Comparison of ENCODE assay signal across 30 cellular contexts in the genomic region with DNA sequence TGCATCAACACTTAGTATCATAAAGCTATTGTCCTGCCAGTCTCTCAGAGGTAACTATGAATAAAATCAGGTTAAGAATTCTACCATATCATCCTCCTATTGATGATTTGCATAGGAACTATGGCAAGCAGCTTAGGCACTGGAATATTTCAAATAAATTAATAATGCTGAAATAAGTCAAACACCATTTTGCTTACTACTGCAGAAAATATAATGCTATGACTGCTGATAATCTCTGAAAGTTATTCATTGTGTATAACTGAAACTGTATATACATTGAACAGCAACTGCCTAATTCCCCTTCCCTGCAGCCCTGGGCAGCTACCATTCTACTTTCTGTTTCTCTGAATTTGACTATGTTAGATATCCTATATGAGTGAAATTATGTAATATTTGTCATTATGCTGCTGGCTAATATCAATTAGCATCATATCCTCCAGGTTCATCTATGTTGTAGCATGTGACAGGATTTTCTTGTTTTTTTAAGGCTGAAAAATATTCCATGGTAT.
"Had no signal": no experiment of that assay in that cellular context is flagged by ENCODE, and none has a peak within 500 bp of the region (broad histone marks: within the 10 kb centered on the region; RNA-seq: fewer than 3 reads in every experiment).

No MANE protein-coding gene starts in this region.

- H3K4me2 ChIP-seq: hepatocyte had no signal

- ATAC-seq: activated CD4-positive, CD25-positive, alpha-beta regulatory T cell treated with anti-CD3 and anti-CD28 coated beads, Interleukin-2, amount 50 U/mL, for 24 hours; activated CD8-positive, alpha-beta memory T cell treated with anti-CD3 and anti-CD28 coated beads, Interleukin-2, amount 10 ng/mL, durations not matched to agents 7 days and 5 days; activated CD8-positive, alpha-beta T cell treated with anti-CD3 and anti-CD28 coated beads, Interleukin-2, amount 10 ng/mL, durations not matched to agents 7 days and 5 days; activated naive CD4-positive, alpha-beta T cell treated with anti-CD3 and anti-CD28 coated beads, Interleukin-2, amount 50 U/mL, for 72 hours; gastroesophageal sphincter; heart right ventricle had no signal

- H2AFZ ChIP-seq: hepatocyte had no signal

- H3K4me1 ChIP-seq: ascending aorta, breast epithelium, colonic mucosa, esophagus squamous epithelium, gastroesophageal sphincter, heart right ventricle had no signal

- H3K27ac ChIP-seq: ascending aorta, breast epithelium, cardiac muscle cell, colonic mucosa, epithelial cell of prostate, esophagus squamous epithelium, gastroesophageal sphincter, heart right ventricle, hepatocyte, WERI-Rb-1 had no signal

- H3K79me2 ChIP-seq: hepatocyte had no signal

- H3K27me3 ChIP-seq: ascending aorta, breast epithelium, cardiac muscle cell, colonic mucosa, esophagus squamous epithelium, gastroesophageal sphincter, heart right ventricle, hepatocyte had no signal

- H3K9me3 ChIP-seq: ascending aorta, breast epithelium, colonic mucosa, esophagus squamous epithelium had no signal

- H3K4me3 ChIP-seq: ascending aorta, breast epithelium, cardiac muscle cell, colonic mucosa, esophagus squamous epithelium, gastroesophageal sphincter, heart right ventricle, hepatocyte had no signal

- H3K36me3 ChIP-seq: ascending aorta, breast epithelium, cardiac muscle cell, colonic mucosa, esophagus squamous epithelium, gastroesophageal sphincter, heart right ventricle, WERI-Rb-1 had no signal

- DNase-seq: activated B cell treated with CpG ODN at 0.5 μM for 24 hours; activated CD4-positive, alpha-beta memory T cell treated with anti-CD3 and anti-CD28 coated beads for 36 hours; activated CD4-positive, alpha-beta T cell treated with anti-CD3 and anti-CD28 coated beads for 48 hours; activated CD8-positive, alpha-beta memory T cell treated with anti-CD3 and anti-CD28 coated beads, Interleukin-2, amount 10 ng/mL, durations not matched to agents 7 days and 5 days; activated CD8-positive, alpha-beta memory T cell treated with anti-CD3 and anti-CD28 coated beads, Interleukin-2, amount 50 U/mL, for 4 hours; activated CD8-positive, alpha-beta T cell treated with anti-CD3 and anti-CD28 coated beads, Interleukin-2, amount 10 ng/mL, durations not matched to agents 7 days and 5 days; activated effector memory CD4-positive, alpha-beta T cell treated with anti-CD3 and anti-CD28 coated beads, Interleukin-2, amount 50 U/mL, for 16 hours; activated naive CD4-positive, alpha-beta T cell treated with anti-CD3 and anti-CD28 coated beads, Interleukin-2, amount 10 ng/mL, durations not matched to agents 7 days and 5 days; activated naive CD8-positive, alpha-beta T cell treated with anti-CD3 and anti-CD28 coated beads, Interleukin-2, amount 10 ng/mL, durations not matched to agents 7 days and 5 days; activated T-cell treated with anti-CD3 and anti-CD28 coated beads, Interleukin-2, amount 50 U/mL, for 1 hour; activated T-cell treated with anti-CD3 and anti-CD28 coated beads, Interleukin-2, amount 50 U/mL, for 48 hours; central memory CD4-positive, alpha-beta T cell; cerebellar nuclear complex; colonic mucosa; effector CD8-positive, alpha-beta T cell; esophagus squamous epithelium; foreskin melanocyte; heart right ventricle; T1000; WERI-Rb-1 had no signal

- FAIRE-seq: endometrium, endothelial cell of umbilical vein had no signal
